Comparison of ENCODE assay signal across 17 cellular contexts in genomic region chr1:207670192-207670591, GRCh38. TPM values are rescaled to one million over a fixed set of nuclear protein-coding genes. Genes with fewer than 3 reads are reported as not detected.
DNase-seq lines count a peak whose midpoint lies in the region; ATAC-seq, FAIRE-seq and TF ChIP-seq lines count a peak whose summit lies in the region.
"Had no signal": no experiment of that assay in that cellular context is flagged by ENCODE, and none has a peak within 500 bp of the region (broad histone marks: within the 10 kb centered on the region; RNA-seq: fewer than 3 reads in every experiment).

No MANE protein-coding gene starts in this region.

- no peak for TF ChIP-seq POLR2A in GM12892 (IDR thresholded peaks at IDR 0.05; ENCODE audit: low read depth, low read length)
- peak; percentile 26; the same call in 1 of the 2 replicates for TF ChIP-seq POLR2A in Raji (IDR thresholded peaks at IDR 0.05; ENCODE audit: insufficient read depth, low read depth, low read length)

- DNase-seq in GM12892 (ENCODE audit: insufficient read length) (no peak), pons (ENCODE audit: low spot score) (no peak), D721Med (ENCODE audit: insufficient read length, low spot score) (no peak), GM19239 (ENCODE audit: insufficient read length, low spot score) (no peak)
- DNase-seq: activated CD8-positive, alpha-beta T cell treated with anti-CD3 and anti-CD28 coated beads for 36 hours; activated gamma-delta T cell; Calu3; dorsolateral prefrontal cortex; midbrain; NCI-H748 treated with DMSO at 0.1 percent for 48 hours; Right ventricle myocardium superior had no signal

- FAIRE-seq in GM12892 (lab: Jason Lieb, UNC) = peak; percentile 21
- no peak for FAIRE-seq in D721Med (lab: Jason Lieb, UNC)
- FAIRE-seq in GM19239 (lab: Jason Lieb, UNC) = no peak

- TF ChIP-seq CTCF in D721Med (IDR thresholded peaks at IDR 0.05; ENCODE audit: insufficient read depth, missing control alignments) = no peak

- ATAC-seq in GM19452 (IDR thresholded peaks at IDR 0.05; ENCODE audit: unreplicated experiment) = peak; percentile 65
- ATAC-seq in HG02763 (IDR thresholded peaks at IDR 0.05; ENCODE audit: unreplicated experiment) = peak; percentile 56
- no peak for ATAC-seq in esophagus mucosa
- ATAC-seq: activated CD8-positive, alpha-beta T cell treated with anti-CD3 and anti-CD28 coated beads for 36 hours had no signal

RNA-seq across cellular contexts. Expression of gene CR1L, which starts 25.3 kb away (rescaled TPM):
- 1.1 TPM for polyA plus RNA-seq in GM12892 (2012; ENCODE audit: missing spikeins)
- total RNA-seq in esophagus mucosa = not detected
- total RNA-seq: activated CD8-positive, alpha-beta T cell treated with anti-CD3 and anti-CD28 coated beads for 36 hours; Calu3; H4; Right ventricle myocardium superior had no signal
- polyA plus RNA-seq: AG04450 had no signal
